Comparison of ENCODE assay signal across 1 cellular context in genomic region chr16:20260215-20261009, GRCh38.
TF ChIP-seq lines count a peak whose summit lies in the region.

No MANE protein-coding gene starts in this region.

TF ChIP-seq in GM12878, 131 proteins besides CTCF, POLR2A, EP300 and RAD21 (continued from another document):
- TF ChIP-seq ZNF687 (IDR thresholded peaks at IDR 0.05) (no peak), HDAC2 (IDR thresholded peaks at IDR 0.05) (no peak), RELB (IDR thresholded peaks at IDR 0.05; ENCODE audit: low read depth) (no peak), PML (IDR thresholded peaks at IDR 0.05; ENCODE audit: low read length) (no peak), WRNIP1 (IDR thresholded peaks at IDR 0.05; ENCODE audit: borderline replicate concordance, low read depth, low read length) (no peak), KDM1A (IDR thresholded peaks at IDR 0.05; ENCODE audit: borderline replicate concordance) (no peak), SIX5 (IDR thresholded peaks at IDR 0.05; ENCODE audit: low read depth, low read length, severe bottlenecking) (no peak), BMI1 (IDR thresholded peaks at IDR 0.05; ENCODE audit: borderline replicate concordance) (no peak), ZBTB33 (IDR thresholded peaks at IDR 0.05) (no peak), PBX3 (IDR thresholded peaks at IDR 0.05; ENCODE audit: insufficient replicate concordance, low read depth, low read length) (no peak), CHD4 (IDR thresholded peaks at IDR 0.05) (no peak)
TF ChIP-seq in GM12878: peak in this region for 0.
